18 cellular contexts compared by ENCODE assay signal in genomic region chr10:124465777-124466488, GRCh38. TPM values are rescaled to one million over a fixed set of nuclear protein-coding genes. Genes with fewer than 3 reads are reported as not detected.
DNase-seq lines count a peak whose midpoint lies in the region; ATAC-seq, FAIRE-seq and TF ChIP-seq lines count a peak whose summit lies in the region.
"Had no signal": no experiment of that assay in that cellular context is flagged by ENCODE, and none has a peak within 500 bp of the region (broad histone marks: within the 10 kb centered on the region; RNA-seq: fewer than 3 reads in every experiment).

No MANE protein-coding gene starts in this region.

- no peaks in the 10 kb centered on the region for H3K9me3 Mint-ChIP-seq in activated CD8-positive, alpha-beta memory T cell treated with anti-CD3 and anti-CD28 coated beads, Interleukin-2, amount 10 ng/mL, durations not matched to agents 7 days and 5 days (ENCODE audit: low read depth)
- H3K9me3 Mint-ChIP-seq: mesothelial cell of epicardium had no signal

- CTCF ChIA-PET in activated CD8-positive, alpha-beta memory T cell treated with anti-CD3 and anti-CD28 coated beads, Interleukin-2, amount 10 ng/mL, durations not matched to agents 7 days and 5 days (lab: Charles Lee), result interaction anchor here (1.2 kb wide), 1 partner anchor 17 kb away, joined by 3 read pairs; no protein-coding TSS in a partner anchor

- DNase-seq in activated CD8-positive, alpha-beta memory T cell treated with anti-CD3 and anti-CD28 coated beads, Interleukin-2, amount 10 ng/mL, durations not matched to agents 7 days and 5 days, result no peak
- no peak for DNase-seq in activated CD8-positive, alpha-beta memory T cell treated with anti-CD3 and anti-CD28 coated beads, Interleukin-2, amount 50 U/mL, for 4 hours
- DNase-seq in GM12891 (ENCODE audit: insufficient read length, low spot score), result no peak
- no peak for DNase-seq in T-helper 17 cell
- no peak for DNase-seq in SIG-M5 treated with dmso at 0.1 percent for 504 hours (lab: John Stamatoyannopoulos, UW; ENCODE audit: unreplicated experiment)
- DNase-seq in SW 1271 (lab: John Stamatoyannopoulos, UW), result no peak
- no peak for DNase-seq in stimulated activated CD4-positive, alpha-beta T cell treated with anti-CD3 and anti-CD28 coated beads, Interleukin-12 subunit alpha, Interleukin-12 subunit beta, amount 100 ng/mL, for 4 hours
- DNase-seq: activated CD4-positive, alpha-beta T cell treated with anti-CD3 and anti-CD28 coated beads, Interleukin-2, amount 10 ng/mL, durations not matched to agents 24 days and 14 days; aorta; COR-L47; EL; NCI-H2029; SJCRH30 had no signal

- H3K9ac ChIP-seq in mucosa of stomach (ENCODE audit: low read length), result peak overlapping the region; percentile 18

- H3K9me3 ChIP-seq in T-helper 17 cell (ENCODE audit: control insufficient read depth, low read length, poor library complexity, severe bottlenecking) (no peaks in the 10 kb centered on the region), mucosa of stomach (ENCODE audit: control insufficient read depth, low read length) (no peaks in the 10 kb centered on the region)
- H3K9me3 ChIP-seq: A549, SJCRH30 had no signal

- no peak for ATAC-seq in activated CD8-positive, alpha-beta memory T cell treated with anti-CD3 and anti-CD28 coated beads, Interleukin-2, amount 10 ng/mL, durations not matched to agents 7 days and 5 days
- ATAC-seq in T-helper 17 cell, result no peak
- ATAC-seq: A549 had no signal

- no peak overlapping the region for H3K4me3 Mint-ChIP-seq in activated CD8-positive, alpha-beta memory T cell treated with anti-CD3 and anti-CD28 coated beads, Interleukin-2, amount 10 ng/mL, durations not matched to agents 7 days and 5 days
- H3K4me3 Mint-ChIP-seq in T-helper 17 cell, result peak overlapping the region; percentile 52
- H3K4me3 Mint-ChIP-seq: mesothelial cell of epicardium had no signal

- H3K27me3 ChIP-seq in mucosa of stomach (ENCODE audit: control insufficient read depth, insufficient read depth, low read length), result no peaks in the 10 kb centered on the region
- H3K27me3 ChIP-seq: SJCRH30 had no signal

- FAIRE-seq in GM12891 (lab: Jason Lieb, UNC), result peak; percentile 47
- FAIRE-seq: A549 had no signal

- no peaks in the 10 kb centered on the region for H3K27me3 Mint-ChIP-seq in activated CD8-positive, alpha-beta memory T cell treated with anti-CD3 and anti-CD28 coated beads, Interleukin-2, amount 10 ng/mL, durations not matched to agents 7 days and 5 days
- H3K27me3 Mint-ChIP-seq in T-helper 17 cell, result no peaks in the 10 kb centered on the region
- H3K27me3 Mint-ChIP-seq: activated CD4-positive, alpha-beta T cell treated with anti-CD3 and anti-CD28 coated beads, Interleukin-2, amount 10 ng/mL, durations not matched to agents 24 days and 14 days had no signal

- H3K36me3 ChIP-seq in mucosa of stomach (ENCODE audit: control insufficient read depth, insufficient read depth, low read length), result no peaks in the 10 kb centered on the region
- H3K36me3 ChIP-seq: SJCRH30 had no signal

- TF ChIP-seq POLR2A in GM12891 (IDR thresholded peaks at IDR 0.05; ENCODE audit: low read depth, low read length), result no peak

- H3K36me3 Mint-ChIP-seq in activated CD8-positive, alpha-beta memory T cell treated with anti-CD3 and anti-CD28 coated beads, Interleukin-2, amount 10 ng/mL, durations not matched to agents 7 days and 5 days, result peaks cover 2% of the 10 kb centered on the region
- H3K36me3 Mint-ChIP-seq in T-helper 17 cell (ENCODE audit: low read depth), result no peaks in the 10 kb centered on the region
- H3K36me3 Mint-ChIP-seq: mesothelial cell of epicardium had no signal

- no peak overlapping the region for H3K4me3 ChIP-seq in mucosa of stomach (ENCODE audit: low read length)
- H3K4me3 ChIP-seq: A549, SJCRH30 had no signal

- H3K27ac Mint-ChIP-seq in activated CD8-positive, alpha-beta memory T cell treated with anti-CD3 and anti-CD28 coated beads, Interleukin-2, amount 10 ng/mL, durations not matched to agents 7 days and 5 days, result peak overlapping the region; percentile 71
- H3K27ac Mint-ChIP-seq in T-helper 17 cell, result peak overlapping the region; percentile 87
- H3K27ac Mint-ChIP-seq: mesothelial cell of epicardium had no signal

- H3K4me1 Mint-ChIP-seq in activated CD8-positive, alpha-beta memory T cell treated with anti-CD3 and anti-CD28 coated beads, Interleukin-2, amount 10 ng/mL, durations not matched to agents 7 days and 5 days, result peaks cover 24% of the 10 kb centered on the region
- peaks cover 25% of the 10 kb centered on the region for H3K4me1 Mint-ChIP-seq in T-helper 17 cell

- peaks cover 22% of the 10 kb centered on the region for H3K4me1 ChIP-seq in mucosa of stomach (ENCODE audit: control insufficient read depth, insufficient read depth, low read length)

TF ChIP-seq in GM12891, 5 proteins besides CTCF, POLR2A, EP300 and RAD21:
- TF ChIP-seq POLR2AphosphoS5 (IDR thresholded peaks at IDR 0.05; ENCODE audit: low read depth, low read length) (no peak), PAX5 (IDR thresholded peaks at IDR 0.05; ENCODE audit: insufficient read depth, low read length, severe bottlenecking) (no peak), SPI1 (IDR thresholded peaks at IDR 0.05; ENCODE audit: low read depth, low read length) (no peak), TAF1 (IDR thresholded peaks at IDR 0.05; ENCODE audit: low read depth, low read length) (no peak)
TF ChIP-seq in GM12891: peak in this region for 0.

RNA-seq across cellular contexts. Expression of gene LHPP, which starts 4.3 kb away (rescaled TPM):
- total RNA-seq in activated CD8-positive, alpha-beta memory T cell treated with anti-CD3 and anti-CD28 coated beads, Interleukin-2, amount 10 ng/mL, durations not matched to agents 7 days and 5 days, result 10 to 100 TPM; 10.6 to 16.7 TPM
- 9.8 TPM for polyA plus RNA-seq in GM12891 (2012; ENCODE audit: low read depth, missing spikeins)
- 10 to 100 TPM; 19.9 to 21.1 TPM for total RNA-seq in T-helper 17 cell

RNA-seq across cellular contexts. Expression of gene NKX1-2, which starts 16.1 kb away (rescaled TPM):
- not detected for total RNA-seq in activated CD8-positive, alpha-beta memory T cell treated with anti-CD3 and anti-CD28 coated beads, Interleukin-2, amount 10 ng/mL, durations not matched to agents 7 days and 5 days
- polyA plus RNA-seq in GM12891 (2012; ENCODE audit: low read depth, missing spikeins), result not detected
- total RNA-seq in T-helper 17 cell, result not detected
- total RNA-seq: activated CD4-positive, alpha-beta T cell treated with anti-CD3 and anti-CD28 coated beads, Interleukin-2, amount 10 ng/mL, durations not matched to agents 24 days and 14 days; aorta; kidney epithelial cell; mesothelial cell of epicardium; ureter had no signal
- polyA plus RNA-seq: aorta had no signal

RNA-seq across cellular contexts. Expression of gene OAT, which starts 47.2 kb away (rescaled TPM):
- total RNA-seq in activated CD8-positive, alpha-beta memory T cell treated with anti-CD3 and anti-CD28 coated beads, Interleukin-2, amount 10 ng/mL, durations not matched to agents 7 days and 5 days, result 10 to 100 TPM; 18.7 to 32.3 TPM
- 5.1 TPM for polyA plus RNA-seq in GM12891 (2012; ENCODE audit: low read depth, missing spikeins)
- 10 to 100 TPM; 26.2 to 27.1 TPM for total RNA-seq in T-helper 17 cell
